1 cellular context compared by ENCODE assay signal in the genomic region with DNA sequence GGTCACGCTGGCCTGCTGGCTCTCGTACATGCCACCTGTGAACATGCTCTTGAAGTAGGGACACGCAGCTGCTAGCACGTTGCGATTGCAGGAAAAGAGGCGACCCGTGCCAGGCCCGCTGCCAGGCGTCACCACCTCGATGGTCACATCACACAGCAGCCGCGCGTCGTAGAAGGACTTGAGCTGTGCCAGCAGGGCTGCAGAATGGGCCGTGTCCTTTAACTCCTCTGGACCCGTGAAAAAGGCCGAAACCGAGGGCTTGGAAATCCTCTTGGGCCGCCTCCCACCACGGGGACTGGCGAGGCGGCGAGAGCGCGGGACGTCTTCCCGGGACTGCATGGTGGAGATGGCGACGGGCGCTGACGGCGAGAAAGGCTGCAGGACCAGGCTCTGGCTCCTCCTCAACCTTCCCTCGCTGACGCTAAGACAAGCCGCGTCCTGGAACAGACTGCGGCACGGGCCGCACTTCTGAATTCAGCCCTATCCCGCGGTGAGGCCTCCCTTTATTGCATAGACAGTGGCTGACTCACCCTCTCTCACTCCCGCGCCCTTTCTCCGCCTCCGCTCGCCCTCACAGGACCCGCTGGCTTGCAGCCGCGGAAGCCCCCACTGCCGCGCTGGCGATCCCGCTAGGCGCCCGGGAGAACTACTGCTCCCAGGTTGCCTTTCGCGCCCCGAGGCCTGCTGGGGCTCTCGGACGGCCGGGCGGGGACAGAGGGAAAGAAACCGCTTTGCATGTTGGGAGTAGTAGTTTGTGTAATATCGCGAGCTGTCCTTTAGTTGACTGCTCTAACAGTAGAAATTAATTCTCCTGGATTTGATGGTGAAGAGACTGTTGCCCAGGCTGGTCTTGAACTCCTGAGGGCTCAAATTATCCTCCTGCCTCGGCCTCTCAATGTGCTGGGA.
TF ChIP-seq lines count a peak whose summit lies in the region.

A gene with protein sequence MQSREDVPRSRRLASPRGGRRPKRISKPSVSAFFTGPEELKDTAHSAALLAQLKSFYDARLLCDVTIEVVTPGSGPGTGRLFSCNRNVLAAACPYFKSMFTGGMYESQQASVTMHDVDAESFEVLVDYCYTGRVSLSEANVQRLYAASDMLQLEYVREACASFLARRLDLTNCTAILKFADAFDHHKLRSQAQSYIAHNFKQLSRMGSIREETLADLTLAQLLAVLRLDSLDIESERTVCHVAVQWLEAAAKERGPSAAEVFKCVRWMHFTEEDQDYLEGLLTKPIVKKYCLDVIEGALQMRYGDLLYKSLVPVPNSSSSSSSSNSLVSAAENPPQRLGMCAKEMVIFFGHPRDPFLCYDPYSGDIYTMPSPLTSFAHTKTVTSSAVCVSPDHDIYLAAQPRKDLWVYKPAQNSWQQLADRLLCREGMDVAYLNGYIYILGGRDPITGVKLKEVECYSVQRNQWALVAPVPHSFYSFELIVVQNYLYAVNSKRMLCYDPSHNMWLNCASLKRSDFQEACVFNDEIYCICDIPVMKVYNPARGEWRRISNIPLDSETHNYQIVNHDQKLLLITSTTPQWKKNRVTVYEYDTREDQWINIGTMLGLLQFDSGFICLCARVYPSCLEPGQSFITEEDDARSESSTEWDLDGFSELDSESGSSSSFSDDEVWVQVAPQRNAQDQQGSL (minus strand): TSS at position 651 of the 906 bp plus-strand sequence. CDS start 312 bp downstream, at position 339.

TF ChIP-seq in HepG2, 621 proteins besides CTCF, POLR2A, EP300 and RAD21 (continues in another document):
- TF ChIP-seq NCOA1 (CRISPR knock-in tag; IDR thresholded peaks at IDR 0.05): no peak
- no peak for TF ChIP-seq NFE2 (CRISPR knock-in tag; IDR thresholded peaks at IDR 0.05)
- peak; percentile 54; the same call in 1 of the 2 replicates for TF ChIP-seq ZNF747 (CRISPR knock-in tag; IDR thresholded peaks at IDR 0.05; ENCODE audit: borderline replicate concordance)
- no peak for TF ChIP-seq SRY (CRISPR knock-in tag; IDR thresholded peaks at IDR 0.05)
- TF ChIP-seq, protein P1, sequence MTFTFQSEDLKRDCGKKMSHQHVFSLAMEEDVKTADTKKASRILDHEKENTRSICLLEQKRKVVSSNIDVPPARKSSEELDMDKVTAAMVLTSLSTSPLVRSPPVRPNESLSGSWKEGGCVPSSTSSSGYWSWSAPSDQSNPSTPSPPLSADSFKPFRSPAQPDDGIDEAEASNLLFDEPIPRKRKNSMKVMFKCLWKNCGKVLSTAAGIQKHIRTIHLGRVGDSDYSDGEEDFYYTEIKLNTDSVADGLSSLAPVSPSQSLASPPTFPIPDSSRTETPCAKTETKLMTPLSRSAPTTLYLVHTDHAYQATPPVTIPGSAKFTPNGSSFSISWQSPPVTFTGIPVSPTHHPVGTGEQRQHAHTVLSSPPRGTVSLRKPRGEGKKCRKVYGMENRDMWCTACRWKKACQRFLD (CRISPR knock-in tag; IDR thresholded peaks at IDR 0.05; ENCODE audit: borderline replicate concordance): no peak
- TF ChIP-seq, protein P2, sequence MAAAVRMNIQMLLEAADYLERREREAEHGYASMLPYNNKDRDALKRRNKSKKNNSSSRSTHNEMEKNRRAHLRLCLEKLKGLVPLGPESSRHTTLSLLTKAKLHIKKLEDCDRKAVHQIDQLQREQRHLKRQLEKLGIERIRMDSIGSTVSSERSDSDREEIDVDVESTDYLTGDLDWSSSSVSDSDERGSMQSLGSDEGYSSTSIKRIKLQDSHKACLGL (CRISPR knock-in tag; IDR thresholded peaks at IDR 0.05): peak; percentile 67
- no peak for TF ChIP-seq ZMAT3 (CRISPR knock-in tag; conservative IDR thresholded peaks at IDR 0.05)
- TF ChIP-seq, protein P3, sequence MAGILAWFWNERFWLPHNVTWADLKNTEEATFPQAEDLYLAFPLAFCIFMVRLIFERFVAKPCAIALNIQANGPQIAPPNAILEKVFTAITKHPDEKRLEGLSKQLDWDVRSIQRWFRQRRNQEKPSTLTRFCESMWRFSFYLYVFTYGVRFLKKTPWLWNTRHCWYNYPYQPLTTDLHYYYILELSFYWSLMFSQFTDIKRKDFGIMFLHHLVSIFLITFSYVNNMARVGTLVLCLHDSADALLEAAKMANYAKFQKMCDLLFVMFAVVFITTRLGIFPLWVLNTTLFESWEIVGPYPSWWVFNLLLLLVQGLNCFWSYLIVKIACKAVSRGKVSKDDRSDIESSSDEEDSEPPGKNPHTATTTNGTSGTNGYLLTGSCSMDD (CRISPR knock-in tag; IDR thresholded peaks at IDR 0.05): no peak
- no peak for TF ChIP-seq CBX2 (IDR thresholded peaks at IDR 0.05; ENCODE audit: low read depth, low read length)
- peak; percentile 83; the same call in 1 of the 2 replicates for TF ChIP-seq CBX2 (CRISPR knock-in tag; IDR thresholded peaks at IDR 0.05; ENCODE audit: low read depth)
- peak; percentile 93; the same call in 1 of the 2 replicates for TF ChIP-seq ZFP90 (CRISPR knock-in tag; IDR thresholded peaks at IDR 0.05; ENCODE audit: borderline replicate concordance)
- TF ChIP-seq SNAPC2 (CRISPR knock-in tag; IDR thresholded peaks at IDR 0.05): peak; percentile 68; the same call in 1 of the 2 replicates
- peak; percentile 95 for TF ChIP-seq GABPB1 (CRISPR knock-in tag; IDR thresholded peaks at IDR 0.05)
- 0 out of 2 replicates have a peak, but pooled peaks have one; percentile 29 for TF ChIP-seq SRF (IDR thresholded peaks at IDR 0.05; ENCODE audit: low read depth, low read length)
- TF ChIP-seq ZNF44 (CRISPR knock-in tag; IDR thresholded peaks at IDR 0.05): no peak
- peak; percentile 99 for TF ChIP-seq ZNF143 (CRISPR knock-in tag; IDR thresholded peaks at IDR 0.05)
- peak; percentile 66; the same call in 1 of the 2 replicates for TF ChIP-seq ZNF788 (CRISPR knock-in tag; IDR thresholded peaks at IDR 0.05; ENCODE audit: borderline replicate concordance)
- peak; percentile 56; the same call in 1 of the 2 replicates for TF ChIP-seq SIN3A (IDR thresholded peaks at IDR 0.05; ENCODE audit: borderline replicate concordance, low read depth, low read length)
- TF ChIP-seq, protein P4, sequence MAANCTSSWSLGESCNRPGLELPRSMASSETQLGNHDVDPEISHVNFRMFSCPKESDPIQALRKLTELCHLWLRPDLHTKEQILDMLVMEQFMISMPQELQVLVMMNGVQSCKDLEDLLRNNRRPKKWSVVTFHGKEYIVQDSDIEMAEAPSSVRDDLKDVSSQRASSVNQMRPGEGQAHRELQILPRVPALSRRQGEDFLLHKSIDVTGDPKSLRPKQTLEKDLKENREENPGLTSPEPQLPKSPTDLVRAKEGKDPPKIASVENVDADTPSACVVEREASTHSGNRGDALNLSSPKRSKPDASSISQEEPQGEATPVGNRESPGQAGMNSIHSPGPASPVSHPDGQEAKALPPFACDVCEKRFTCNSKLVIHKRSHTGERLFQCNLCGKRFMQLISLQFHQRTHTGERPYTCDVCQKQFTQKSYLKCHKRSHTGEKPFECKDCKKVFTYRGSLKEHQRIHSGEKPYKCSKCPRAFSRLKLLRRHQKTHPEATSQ (CRISPR knock-in tag; IDR thresholded peaks at IDR 0.05; ENCODE audit: borderline replicate concordance): peak; percentile 89; the same call in 1 of the 2 replicates
- peak; percentile 86 for TF ChIP-seq NRL (CRISPR knock-in tag; IDR thresholded peaks at IDR 0.05; ENCODE audit: borderline replicate concordance)
- TF ChIP-seq, protein P5, sequence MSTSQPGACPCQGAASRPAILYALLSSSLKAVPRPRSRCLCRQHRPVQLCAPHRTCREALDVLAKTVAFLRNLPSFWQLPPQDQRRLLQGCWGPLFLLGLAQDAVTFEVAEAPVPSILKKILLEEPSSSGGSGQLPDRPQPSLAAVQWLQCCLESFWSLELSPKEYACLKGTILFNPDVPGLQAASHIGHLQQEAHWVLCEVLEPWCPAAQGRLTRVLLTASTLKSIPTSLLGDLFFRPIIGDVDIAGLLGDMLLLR (CRISPR knock-in tag; IDR thresholded peaks at IDR 0.05): no peak
- peak; percentile 87; the same call in 1 of the 2 replicates for TF ChIP-seq KAT7 (CRISPR knock-in tag; IDR thresholded peaks at IDR 0.05; ENCODE audit: borderline replicate concordance)
- TF ChIP-seq, protein P6, sequence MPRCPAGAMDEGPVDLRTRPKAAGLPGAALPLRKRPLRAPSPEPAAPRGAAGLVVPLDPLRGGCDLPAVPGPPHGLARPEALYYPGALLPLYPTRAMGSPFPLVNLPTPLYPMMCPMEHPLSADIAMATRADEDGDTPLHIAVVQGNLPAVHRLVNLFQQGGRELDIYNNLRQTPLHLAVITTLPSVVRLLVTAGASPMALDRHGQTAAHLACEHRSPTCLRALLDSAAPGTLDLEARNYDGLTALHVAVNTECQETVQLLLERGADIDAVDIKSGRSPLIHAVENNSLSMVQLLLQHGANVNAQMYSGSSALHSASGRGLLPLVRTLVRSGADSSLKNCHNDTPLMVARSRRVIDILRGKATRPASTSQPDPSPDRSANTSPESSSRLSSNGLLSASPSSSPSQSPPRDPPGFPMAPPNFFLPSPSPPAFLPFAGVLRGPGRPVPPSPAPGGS (CRISPR knock-in tag; IDR thresholded peaks at IDR 0.05): peak; percentile 67; the same call in 1 of the 2 replicates
- TF ChIP-seq RFXAP (CRISPR knock-in tag; IDR thresholded peaks at IDR 0.05; ENCODE audit: borderline replicate concordance): peak; percentile 59; the same call in 1 of the 2 replicates
- no peak for TF ChIP-seq ARNTL (CRISPR knock-in tag; IDR thresholded peaks at IDR 0.05)
- peak; percentile 11; the same call in 1 of the 2 replicates for TF ChIP-seq NFE2L1 (CRISPR knock-in tag; IDR thresholded peaks at IDR 0.05; ENCODE audit: borderline replicate concordance)
- TF ChIP-seq MTF2 (CRISPR knock-in tag; IDR thresholded peaks at IDR 0.05; ENCODE audit: borderline replicate concordance): no peak
- TF ChIP-seq SCMH1 (CRISPR knock-in tag; IDR thresholded peaks at IDR 0.05; ENCODE audit: borderline replicate concordance): no peak
- TF ChIP-seq ZNF343 (CRISPR knock-in tag; IDR thresholded peaks at IDR 0.05): peak; percentile 92
- TF ChIP-seq ZNF138 (CRISPR knock-in tag; IDR thresholded peaks at IDR 0.05; ENCODE audit: low read depth): 0 out of 2 replicates have a peak, but pooled peaks have one; percentile 32
- no peak for TF ChIP-seq TCF7L2 (IDR thresholded peaks at IDR 0.05; ENCODE audit: low read depth, low read length)
- TF ChIP-seq, protein P7, sequence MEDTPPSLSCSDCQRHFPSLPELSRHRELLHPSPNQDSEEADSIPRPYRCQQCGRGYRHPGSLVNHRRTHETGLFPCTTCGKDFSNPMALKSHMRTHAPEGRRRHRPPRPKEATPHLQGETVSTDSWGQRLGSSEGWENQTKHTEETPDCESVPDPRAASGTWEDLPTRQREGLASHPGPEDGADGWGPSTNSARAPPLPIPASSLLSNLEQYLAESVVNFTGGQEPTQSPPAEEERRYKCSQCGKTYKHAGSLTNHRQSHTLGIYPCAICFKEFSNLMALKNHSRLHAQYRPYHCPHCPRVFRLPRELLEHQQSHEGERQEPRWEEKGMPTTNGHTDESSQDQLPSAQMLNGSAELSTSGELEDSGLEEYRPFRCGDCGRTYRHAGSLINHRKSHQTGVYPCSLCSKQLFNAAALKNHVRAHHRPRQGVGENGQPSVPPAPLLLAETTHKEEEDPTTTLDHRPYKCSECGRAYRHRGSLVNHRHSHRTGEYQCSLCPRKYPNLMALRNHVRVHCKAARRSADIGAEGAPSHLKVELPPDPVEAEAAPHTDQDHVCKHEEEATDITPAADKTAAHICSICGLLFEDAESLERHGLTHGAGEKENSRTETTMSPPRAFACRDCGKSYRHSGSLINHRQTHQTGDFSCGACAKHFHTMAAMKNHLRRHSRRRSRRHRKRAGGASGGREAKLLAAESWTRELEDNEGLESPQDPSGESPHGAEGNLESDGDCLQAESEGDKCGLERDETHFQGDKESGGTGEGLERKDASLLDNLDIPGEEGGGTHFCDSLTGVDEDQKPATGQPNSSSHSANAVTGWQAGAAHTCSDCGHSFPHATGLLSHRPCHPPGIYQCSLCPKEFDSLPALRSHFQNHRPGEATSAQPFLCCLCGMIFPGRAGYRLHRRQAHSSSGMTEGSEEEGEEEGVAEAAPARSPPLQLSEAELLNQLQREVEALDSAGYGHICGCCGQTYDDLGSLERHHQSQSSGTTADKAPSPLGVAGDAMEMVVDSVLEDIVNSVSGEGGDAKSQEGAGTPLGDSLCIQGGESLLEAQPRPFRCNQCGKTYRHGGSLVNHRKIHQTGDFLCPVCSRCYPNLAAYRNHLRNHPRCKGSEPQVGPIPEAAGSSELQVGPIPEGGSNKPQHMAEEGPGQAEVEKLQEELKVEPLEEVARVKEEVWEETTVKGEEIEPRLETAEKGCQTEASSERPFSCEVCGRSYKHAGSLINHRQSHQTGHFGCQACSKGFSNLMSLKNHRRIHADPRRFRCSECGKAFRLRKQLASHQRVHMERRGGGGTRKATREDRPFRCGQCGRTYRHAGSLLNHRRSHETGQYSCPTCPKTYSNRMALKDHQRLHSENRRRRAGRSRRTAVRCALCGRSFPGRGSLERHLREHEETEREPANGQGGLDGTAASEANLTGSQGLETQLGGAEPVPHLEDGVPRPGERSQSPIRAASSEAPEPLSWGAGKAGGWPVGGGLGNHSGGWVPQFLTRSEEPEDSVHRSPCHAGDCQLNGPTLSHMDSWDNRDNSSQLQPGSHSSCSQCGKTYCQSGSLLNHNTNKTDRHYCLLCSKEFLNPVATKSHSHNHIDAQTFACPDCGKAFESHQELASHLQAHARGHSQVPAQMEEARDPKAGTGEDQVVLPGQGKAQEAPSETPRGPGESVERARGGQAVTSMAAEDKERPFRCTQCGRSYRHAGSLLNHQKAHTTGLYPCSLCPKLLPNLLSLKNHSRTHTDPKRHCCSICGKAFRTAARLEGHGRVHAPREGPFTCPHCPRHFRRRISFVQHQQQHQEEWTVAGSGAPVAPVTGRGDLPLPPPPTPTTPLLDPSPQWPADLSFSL (CRISPR knock-in tag; IDR thresholded peaks at IDR 0.05): no peak
- TF ChIP-seq TARDBP (CRISPR knock-in tag; IDR thresholded peaks at IDR 0.05): peak; percentile 90
- no peak for TF ChIP-seq SP2 (CRISPR knock-in tag; IDR thresholded peaks at IDR 0.05)
- no peak for TF ChIP-seq ZNF83 (CRISPR knock-in tag; IDR thresholded peaks at IDR 0.05; ENCODE audit: borderline replicate concordance)
